ENCODE assay signal across 1 cellular context in genomic region chr7:46134385-46134784, GRCh38.
TF ChIP-seq lines count a peak whose summit lies in the region.

No MANE protein-coding gene starts in this region.

TF ChIP-seq in liver, 16 proteins besides CTCF, POLR2A, EP300 and RAD21:
- TF ChIP-seq, protein P1, sequence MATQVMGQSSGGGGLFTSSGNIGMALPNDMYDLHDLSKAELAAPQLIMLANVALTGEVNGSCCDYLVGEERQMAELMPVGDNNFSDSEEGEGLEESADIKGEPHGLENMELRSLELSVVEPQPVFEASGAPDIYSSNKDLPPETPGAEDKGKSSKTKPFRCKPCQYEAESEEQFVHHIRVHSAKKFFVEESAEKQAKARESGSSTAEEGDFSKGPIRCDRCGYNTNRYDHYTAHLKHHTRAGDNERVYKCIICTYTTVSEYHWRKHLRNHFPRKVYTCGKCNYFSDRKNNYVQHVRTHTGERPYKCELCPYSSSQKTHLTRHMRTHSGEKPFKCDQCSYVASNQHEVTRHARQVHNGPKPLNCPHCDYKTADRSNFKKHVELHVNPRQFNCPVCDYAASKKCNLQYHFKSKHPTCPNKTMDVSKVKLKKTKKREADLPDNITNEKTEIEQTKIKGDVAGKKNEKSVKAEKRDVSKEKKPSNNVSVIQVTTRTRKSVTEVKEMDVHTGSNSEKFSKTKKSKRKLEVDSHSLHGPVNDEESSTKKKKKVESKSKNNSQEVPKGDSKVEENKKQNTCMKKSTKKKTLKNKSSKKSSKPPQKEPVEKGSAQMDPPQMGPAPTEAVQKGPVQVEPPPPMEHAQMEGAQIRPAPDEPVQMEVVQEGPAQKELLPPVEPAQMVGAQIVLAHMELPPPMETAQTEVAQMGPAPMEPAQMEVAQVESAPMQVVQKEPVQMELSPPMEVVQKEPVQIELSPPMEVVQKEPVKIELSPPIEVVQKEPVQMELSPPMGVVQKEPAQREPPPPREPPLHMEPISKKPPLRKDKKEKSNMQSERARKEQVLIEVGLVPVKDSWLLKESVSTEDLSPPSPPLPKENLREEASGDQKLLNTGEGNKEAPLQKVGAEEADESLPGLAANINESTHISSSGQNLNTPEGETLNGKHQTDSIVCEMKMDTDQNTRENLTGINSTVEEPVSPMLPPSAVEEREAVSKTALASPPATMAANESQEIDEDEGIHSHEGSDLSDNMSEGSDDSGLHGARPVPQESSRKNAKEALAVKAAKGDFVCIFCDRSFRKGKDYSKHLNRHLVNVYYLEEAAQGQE (IDR thresholded peaks at IDR 0.05): no peak
- TF ChIP-seq HNF4G (IDR thresholded peaks at IDR 0.05) (no peak), RXRA (IDR thresholded peaks at IDR 0.05) (no peak), NR2F2 (IDR thresholded peaks at IDR 0.05) (no peak), FOXA1 (IDR thresholded peaks at IDR 0.05) (no peak), HNF4A (conservative IDR thresholded peaks at IDR 0.05) (no peak), GABPA (IDR thresholded peaks at IDR 0.05 in 1 of 2, conservative IDR thresholded peaks at IDR 0.05 in 1 of 2) (no peak), ZBTB33 (IDR thresholded peaks at IDR 0.05) (no peak), FOXA2 (IDR thresholded peaks at IDR 0.05) (no peak), EGR1 (IDR thresholded peaks at IDR 0.05; ENCODE audit: low read depth in 2 of 2) (no peak), JUND (IDR thresholded peaks at IDR 0.05) (no peak), YY1 (IDR thresholded peaks at IDR 0.05) (no peak)
- TF ChIP-seq, protein P2, sequence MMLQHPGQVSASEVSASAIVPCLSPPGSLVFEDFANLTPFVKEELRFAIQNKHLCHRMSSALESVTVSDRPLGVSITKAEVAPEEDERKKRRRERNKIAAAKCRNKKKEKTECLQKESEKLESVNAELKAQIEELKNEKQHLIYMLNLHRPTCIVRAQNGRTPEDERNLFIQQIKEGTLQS (IDR thresholded peaks at IDR 0.05): no peak
